ENCODE assay signal across 16 cellular contexts in the genomic region with DNA sequence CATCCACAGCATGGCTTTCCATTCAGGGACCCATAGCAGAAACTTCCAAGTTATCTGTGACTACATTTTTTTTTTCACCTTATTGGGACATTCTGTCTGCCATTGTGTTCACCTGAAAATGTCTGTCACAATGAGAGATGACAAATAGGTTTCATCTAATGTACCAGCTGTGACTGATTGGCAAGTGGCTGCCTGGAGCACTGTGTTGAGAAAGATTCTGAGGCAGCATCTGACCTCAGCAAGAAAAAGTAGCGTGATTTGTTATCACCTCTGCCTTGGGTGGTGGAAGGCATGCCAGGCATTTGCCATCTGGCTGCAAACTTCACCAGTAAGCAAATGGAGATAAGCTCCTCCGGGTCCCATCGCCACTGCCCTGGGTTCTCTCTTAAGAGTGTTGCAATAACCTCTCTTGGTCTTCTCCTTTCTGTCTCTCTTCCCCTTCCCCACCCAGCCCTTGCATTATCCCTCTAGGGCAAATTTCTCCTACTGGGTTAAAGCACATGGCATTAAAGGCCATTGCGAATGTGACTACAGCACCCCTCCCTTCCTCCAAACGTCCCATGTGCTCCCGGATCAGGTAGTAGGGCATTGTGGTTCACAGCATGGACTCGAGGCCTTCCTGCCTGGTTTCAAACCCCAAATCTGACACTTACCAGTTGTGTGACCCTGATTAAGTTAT. TPM values are rescaled to one million over a fixed set of nuclear protein-coding genes. Genes with fewer than 3 reads are reported as not detected.
DNase-seq lines count a peak whose midpoint lies in the region; ATAC-seq and TF ChIP-seq lines count a peak whose summit lies in the region.
"Had no signal": no experiment of that assay in that cellular context is flagged by ENCODE, and none has a peak within 500 bp of the region (broad histone marks: within the 10 kb centered on the region; RNA-seq: fewer than 3 reads in every experiment).

No MANE protein-coding gene starts in this region.

- H3K4me3 ChIP-seq in esophagus (ENCODE audit: low read depth in 1 of 2, low read length in 2 of 2) (no peak overlapping the region), neural progenitor cell (no peak overlapping the region), SK-N-SH (ENCODE audit: low read depth in 2 of 2, low read length in 1 of 2) (no peak overlapping the region)
- H3K4me3 ChIP-seq: MG63, uterus had no signal

- H4K20me1 ChIP-seq in neural progenitor cell (ENCODE audit: low read depth), result no peaks in the 10 kb centered on the region
- H4K20me1 ChIP-seq in SK-N-SH (ENCODE audit: insufficient read depth), result no peaks in the 10 kb centered on the region

- H3K27ac ChIP-seq in esophagus (ENCODE audit: low read depth in 2 of 2, low read length in 1 of 2) (peak overlapping the region; percentile 72 to 78), neural progenitor cell (no peak overlapping the region), SK-N-SH (ENCODE audit: low read depth in 2 of 2, low read length in 1 of 2) (no peak overlapping the region)
- H3K27ac ChIP-seq: brain microvascular endothelial cell had no signal

- no peaks in the 10 kb centered on the region for H3K9me2 ChIP-seq in SK-N-SH

- ATAC-seq in GM19395 (IDR thresholded peaks at IDR 0.05; ENCODE audit: unreplicated experiment) (no peak), esophagus mucosa (no peak)

- H3F3A ChIP-seq in neural progenitor cell (ENCODE audit: low read depth), result no peaks in the 10 kb centered on the region
- H3F3A ChIP-seq in SK-N-SH (replicated peaks; ENCODE audit: insufficient read depth), result no peaks in the 10 kb centered on the region

- WGBS in esophagus, 2 donors, result 56 to 63% methylated on average over 7 of the region's 7 CpGs
- WGBS in SK-N-SH (ENCODE audit: low lambda C conversion rate), result 80% methylated on average over 7 of the region's 7 CpGs

- peaks cover 5 to 26% of the 10 kb centered on the region in 2 donors for H3K4me1 ChIP-seq in esophagus (ENCODE audit: control insufficient read depth in 2 of 2, insufficient read depth in 2 of 2, low read length in 1 of 2)
- H3K4me1 ChIP-seq in neural progenitor cell, result peaks cover 19% of the 10 kb centered on the region
- peaks cover 7 to 27% of the 10 kb centered on the region in 2 experiments for H3K4me1 ChIP-seq in SK-N-SH (ENCODE audit: control insufficient read depth in 1 of 2, insufficient read depth in 2 of 2, low read depth in 1 of 2, low read length in 1 of 2)

- H3K9me3 ChIP-seq in esophagus (ENCODE audit: control insufficient read depth in 2 of 2, insufficient read depth in 1 of 2, low read depth in 1 of 2, low read length in 1 of 2), result no peaks in the 10 kb centered on the region
- no peaks in the 10 kb centered on the region for H3K9me3 ChIP-seq in neural progenitor cell (ENCODE audit: low read depth)
- no peaks in the 10 kb centered on the region for H3K9me3 ChIP-seq in SK-N-SH
- H3K9me3 ChIP-seq: MG63, uterus had no signal

- H3K36me3 ChIP-seq in esophagus (ENCODE audit: control insufficient read depth in 2 of 2, insufficient read depth in 2 of 2, low read length in 1 of 2) (no peaks in the 10 kb centered on the region), neural progenitor cell (no peaks in the 10 kb centered on the region), SK-N-SH (replicated peaks in 1 of 2; ENCODE audit: control insufficient read depth in 1 of 2, insufficient read depth in 2 of 2, low read length in 1 of 2) (no peaks in the 10 kb centered on the region)
- H3K36me3 ChIP-seq: brain microvascular endothelial cell, MG63, uterus had no signal

- H2AFZ ChIP-seq in neural progenitor cell (replicated peaks) (no peak overlapping the region), SK-N-SH (ENCODE audit: low read depth) (no peak overlapping the region)

- DNase-seq in CD1c-positive myeloid dendritic cell (ENCODE audit: extremely low spot score) (peak; percentile 65), NOMO-1 treated with DMSO at 0.1 percent for 48 hours (lab: John Stamatoyannopoulos, UW; ENCODE audit: unreplicated experiment) (peak; percentile 79), neural progenitor cell (ENCODE audit: low spot score) (no peak), SK-N-SH (no peak), COR-L47 (lab: John Stamatoyannopoulos, UW) (no peak)
- DNase-seq: activated naive CD4-positive, alpha-beta T cell treated with anti-CD3 and anti-CD28 coated beads, Interleukin-2, amount 50 U/mL, for 16 hours; brain microvascular endothelial cell; Calu3; MG63; NCI-H2171; stimulated activated CD4-positive, alpha-beta T cell treated with anti-CD3 and anti-CD28 coated beads, Interleukin-2, amount 100 ng/mL, for 48 hours; SW 1271; uterus had no signal

- H3K4me2 ChIP-seq in neural progenitor cell (no peak overlapping the region), SK-N-SH (no peak overlapping the region)

- no peak for TF ChIP-seq CTCF in neural progenitor cell (IDR thresholded peaks at IDR 0.05)
- no peak for TF ChIP-seq CTCF in SK-N-SH (IDR thresholded peaks at IDR 0.05)

- H3K27me3 ChIP-seq in esophagus (ENCODE audit: control insufficient read depth in 1 of 2, insufficient read depth in 2 of 2, low read length in 2 of 2) (no peaks in the 10 kb centered on the region), neural progenitor cell (no peaks in the 10 kb centered on the region), SK-N-SH (ENCODE audit: insufficient read depth) (no peaks in the 10 kb centered on the region)
- H3K27me3 ChIP-seq: brain microvascular endothelial cell, MG63, uterus had no signal

- CTCF ChIA-PET in SK-N-SH (lab: Yijun Ruan, JAX), result interaction anchor here (1.3 to 2.0 kb wide), 2 partner anchors 13 to 17 kb away, joined by 3 to 7 read pairs; no protein-coding TSS in a partner anchor

- H3K4me3 Mint-ChIP-seq in neural progenitor cell, result peak overlapping the region; percentile 21

- peaks cover 15% of the 10 kb centered on the region for H3K27me3 Mint-ChIP-seq in neural progenitor cell (ENCODE audit: insufficient read depth, low read depth)

- no peak for TF ChIP-seq EP300 in SK-N-SH (IDR thresholded peaks at IDR 0.05; ENCODE audit: borderline replicate concordance in 1 of 2, low read depth in 1 of 2, low read length in 1 of 2)

- H3K9me3 Mint-ChIP-seq in neural progenitor cell, result no peaks in the 10 kb centered on the region

- H3K79me2 ChIP-seq in neural progenitor cell (ENCODE audit: low read depth) (no peaks in the 10 kb centered on the region), SK-N-SH (ENCODE audit: insufficient read depth) (no peaks in the 10 kb centered on the region)

- H3K9ac ChIP-seq in neural progenitor cell, result no peak overlapping the region
- H3K9ac ChIP-seq in SK-N-SH, result no peak overlapping the region

- peaks cover 39% of the 10 kb centered on the region for H3K4me1 Mint-ChIP-seq in neural progenitor cell

- TF ChIP-seq RAD21 in SK-N-SH (IDR thresholded peaks at IDR 0.05; ENCODE audit: low read length), result no peak

- no peak overlapping the region for H3K27ac Mint-ChIP-seq in neural progenitor cell

- H3K36me3 Mint-ChIP-seq in neural progenitor cell, result peaks cover 2% of the 10 kb centered on the region

- POLR2A ChIA-PET in SK-N-SH (lab: Yijun Ruan, JAX), result no interaction called here

TF ChIP-seq in SK-N-SH, 30 proteins besides CTCF, POLR2A, EP300 and RAD21:
- TF ChIP-seq TAF1 (IDR thresholded peaks at IDR 0.05; ENCODE audit: borderline replicate concordance, low read depth, low read length) (no peak), SMC3 (IDR thresholded peaks at IDR 0.05; ENCODE audit: low read depth, low read length) (no peak), RXRA (IDR thresholded peaks at IDR 0.05; ENCODE audit: borderline replicate concordance, low read depth) (no peak), MEF2A (IDR thresholded peaks at IDR 0.05; ENCODE audit: borderline replicate concordance, low read depth) (no peak), SIN3A (IDR thresholded peaks at IDR 0.05; ENCODE audit: borderline replicate concordance, low read depth, low read length) (no peak), USF1 (IDR thresholded peaks at IDR 0.05; ENCODE audit: borderline replicate concordance, low read depth) (no peak), ZBTB33 (IDR thresholded peaks at IDR 0.05; ENCODE audit: borderline replicate concordance, low read depth) (no peak), FOSL2 (IDR thresholded peaks at IDR 0.05; ENCODE audit: borderline replicate concordance, low read depth) (no peak), EZH2phosphoT487 (IDR thresholded peaks at IDR 0.05; ENCODE audit: borderline replicate concordance, low read depth) (no peak), RCOR1 (IDR thresholded peaks at IDR 0.05; ENCODE audit: low read length) (no peak), GABPA (IDR thresholded peaks at IDR 0.05; ENCODE audit: low read depth) (no peak)

RNA-seq across cellular contexts. Expression of gene LGALS3, which starts 8.4 kb away (rescaled TPM):
- 100 to 1,000 TPM; 412 to 630 TPM for polyA plus RNA-seq in esophagus
- total RNA-seq in neural progenitor cell (ENCODE audit: low replicate concordance), result 0.99 TPM in 1 of 2 replicates, not detected in the other
- polyA plus RNA-seq in SK-N-SH (2012; rRNA removed), result 59.5 and 59.8 TPM in 2 replicates
- 50.7 and 56.5 TPM in 2 replicates for polyA plus RNA-seq in SK-N-SH (2012; cell fraction: cytosol; rRNA removed)
- polyA plus RNA-seq in SK-N-SH (2012; cell fraction: nucleus; rRNA removed), result 51.5 and 55.5 TPM in 2 replicates
- total RNA-seq in esophagus mucosa, result 211 TPM

Comparison
In these comparisons a context has a peak if more than half of its experiments do, and no peak if none do; other contexts are left out.
1. DNase-seq: peak in CD1c-positive myeloid dendritic cell (single experiment) and NOMO-1 treated with DMSO at 0.1 percent for 48 hours (single experiment); none in neural progenitor cell (single experiment), SK-N-SH (single experiment) and COR-L47 (single experiment).
2. H3K27ac ChIP-seq: peak in esophagus (2 of 2); none in neural progenitor cell (single experiment) and SK-N-SH (0 of 2).
3. RNA of gene LGALS3, which starts 8.4 kb away (total RNA-seq): 211 TPM in esophagus mucosa (single experiment); 0.99 TPM in neural progenitor cell; every median in the first group is over 100 times any median in the second.